Comparison of ENCODE assay signal across 16 cellular contexts in genomic region chr19:17993076-17993813, GRCh38. TPM values are rescaled to one million over a fixed set of nuclear protein-coding genes. Genes with fewer than 3 reads are reported as not detected.
DNase-seq lines count a peak whose midpoint lies in the region; ATAC-seq and TF ChIP-seq lines count a peak whose summit lies in the region.
"Had no signal": no experiment of that assay in that cellular context is flagged by ENCODE, and none has a peak within 500 bp of the region (broad histone marks: within the 10 kb centered on the region; RNA-seq: fewer than 3 reads in every experiment).

No MANE protein-coding gene starts in this region.

- H3K27ac Mint-ChIP-seq in mesothelial cell of epicardium, result no peak overlapping the region
- H3K27ac Mint-ChIP-seq: CD4-positive, alpha-beta memory T cell; IgD-negative memory B cell had no signal

- intact Hi-C loops in breast epithelium (cut with DNase I; ENCODE audit: low total_unique reads), result no loop called here

- peak; percentile 43 for ATAC-seq in left lobe of liver
- no peak for ATAC-seq in HG03025 (IDR thresholded peaks at IDR 0.05; ENCODE audit: low FRiP score, unreplicated experiment)
- ATAC-seq in GM21717 (IDR thresholded peaks at IDR 0.05; ENCODE audit: unreplicated experiment), result no peak
- ATAC-seq: HCT116 had no signal

- peaks cover 6% of the 10 kb centered on the region for H3K36me3 Mint-ChIP-seq in mesothelial cell of epicardium
- H3K36me3 Mint-ChIP-seq: CD4-positive, alpha-beta memory T cell; IgD-negative memory B cell had no signal

- no peak for TF ChIP-seq POLR2A in breast epithelium (IDR thresholded peaks at IDR 0.05)

- in situ Hi-C loops in T47D (cut with HindIII; ENCODE audit: low pct_unique_long_range_greater_than_20kb, low sequenced_read_pairs), result no loop called here

- H3K4me3 ChIP-seq in breast epithelium, result no peak overlapping the region
- no peak overlapping the region for H3K4me3 ChIP-seq in HEK293 (ENCODE audit: low read depth, low read length)

- H3K4me1 ChIP-seq in breast epithelium (no peaks in the 10 kb centered on the region), HEK293 (ENCODE audit: control insufficient read depth, insufficient read depth, low read length) (no peaks in the 10 kb centered on the region)

- H3K9me3 ChIP-seq in breast epithelium, result no peaks in the 10 kb centered on the region
- H3K9me3 ChIP-seq in HEK293 (ENCODE audit: control insufficient read depth, insufficient read depth, low read depth, low read length), result no peaks in the 10 kb centered on the region

- no peaks in the 10 kb centered on the region for H3K9me3 Mint-ChIP-seq in mesothelial cell of epicardium
- H3K9me3 Mint-ChIP-seq: CD4-positive, alpha-beta memory T cell; IgD-negative memory B cell had no signal

- peak; percentile 70 to 75 for DNase-seq in T47D (ENCODE audit: low read depth in 1 of 2, low spot score in 1 of 2)
- no peak for DNase-seq in breast epithelium (ENCODE audit: low spot score in 2 of 2)
- DNase-seq in left lobe of liver (ENCODE audit: low spot score), result no peak
- no peak for DNase-seq in mesothelial cell of epicardium (ENCODE audit: low spot score in 2 of 2, unreplicated experiment in 2 of 2)
- DNase-seq: ACHN; C1 segment of cervical spinal cord; CD4-positive, alpha-beta memory T cell; DND-41; GDM1; KG1 had no signal

- POLR2A ChIA-PET in HEK293 (lab: Yijun Ruan, JAX), result no interaction called here

- no peaks in the 10 kb centered on the region for H3K4me1 Mint-ChIP-seq in mesothelial cell of epicardium

- no peak overlapping the region for H3K4me3 Mint-ChIP-seq in mesothelial cell of epicardium
- H3K4me3 Mint-ChIP-seq: CD4-positive, alpha-beta memory T cell; IgD-negative memory B cell had no signal

- H3K36me3 ChIP-seq in breast epithelium (no peaks in the 10 kb centered on the region), HEK293 (ENCODE audit: control insufficient read depth in 2 of 2, insufficient read depth in 1 of 2, low read length in 2 of 2) (no peaks in the 10 kb centered on the region)

- no peaks in the 10 kb centered on the region for H3K27me3 ChIP-seq in breast epithelium

- no peaks in the 10 kb centered on the region for H3K27me3 Mint-ChIP-seq in mesothelial cell of epicardium (ENCODE audit: low read depth)
- H3K27me3 Mint-ChIP-seq: CD4-positive, alpha-beta memory T cell; IgD-negative memory B cell had no signal

- H3K27ac ChIP-seq in breast epithelium (no peak overlapping the region), HEK293 (ENCODE audit: extremely low read depth, low read depth, low read length) (no peak overlapping the region)

- no peak for TF ChIP-seq CTCF in breast epithelium (IDR thresholded peaks at IDR 0.05)
- no peak for TF ChIP-seq CTCF in HEK293 (tag by site-specific recombination; IDR thresholded peaks at IDR 0.05)
- TF ChIP-seq CTCF in mesothelial cell of epicardium (IDR thresholded peaks at IDR 0.05; ENCODE audit: unreplicated experiment), result no peak

- CTCF ChIA-PET in HEK293 (lab: Yijun Ruan, JAX), result interaction anchor here (7.8 to 8.1 kb wide), 2 partner anchors 47 to 57 kb away, joined by 92 to 233 read pairs; partner anchors contain the start of gene CCDC124

TF ChIP-seq in HEK293, 187 proteins besides CTCF, POLR2A, EP300 and RAD21:
- TF ChIP-seq ZNF350 (tag by site-specific recombination; IDR thresholded peaks at IDR 0.05), result no peak
- TF ChIP-seq ZNF423 (tag by site-specific recombination; IDR thresholded peaks at IDR 0.05), result no peak
- TF ChIP-seq ZNF692 (tag by site-specific recombination; IDR thresholded peaks at IDR 0.05), result no peak
- no peak for TF ChIP-seq ZNF510 (tag by site-specific recombination; IDR thresholded peaks at IDR 0.05; ENCODE audit: insufficient replicate concordance)
- TF ChIP-seq SP2 (tag by site-specific recombination; IDR thresholded peaks at IDR 0.05), result no peak
- TF ChIP-seq EGR2 (tag by site-specific recombination; IDR thresholded peaks at IDR 0.05; ENCODE audit: low read depth), result 0 out of 2 replicates have a peak, but pooled peaks have one; percentile 23
- TF ChIP-seq ZSCAN18 (tag by site-specific recombination; IDR thresholded peaks at IDR 0.05), result no peak
- no peak for TF ChIP-seq ZBTB21 (tag by site-specific recombination; IDR thresholded peaks at IDR 0.05)
TF ChIP-seq in HEK293: peak in this region for 1.

RNA-seq across cellular contexts. Expression of gene ARRDC2, which starts 14.7 kb away (rescaled TPM):
- total RNA-seq in breast epithelium (10 to 100 TPM; 49.4 to 89.3 (median 53.4) TPM), left lobe of liver (6.3 TPM), mesothelial cell of epicardium (2.9 to 4.0 TPM (median 2.9 TPM) in 3 replicates)

RNA-seq across cellular contexts. Expression of gene KCNN1, which starts 26.3 kb away (rescaled TPM):
- under 1 TPM in 2 of 3 donors, not detected in 1; 0.33 to 0.59 TPM for total RNA-seq in breast epithelium
- total RNA-seq in left lobe of liver, result not detected
- 16.8 to 20.3 TPM (median 19.7 TPM) in 3 replicates for total RNA-seq in mesothelial cell of epicardium
- total RNA-seq: A172; CD4-positive, alpha-beta memory T cell had no signal

Comparison
In these comparisons a context has a peak if more than half of its experiments do, and no peak if none do; other contexts are left out.
1. DNase-seq: peak in T47D (2 of 2); none in breast epithelium (0 of 2), left lobe of liver (single experiment) and mesothelial cell of epicardium (0 of 2).
2. RNA of gene KCNN1, which starts 26.3 kb away (total RNA-seq): 16.8 to 20.3 TPM in mesothelial cell of epicardium; 0.33 to 0.59 TPM in breast epithelium and not detected in left lobe of liver (single experiment); every median in the first group is over 10 times any median in the second.